In genomic region chr14:88750945-88751344, GRCh38 we compare ENCODE assay signal across 22 cellular contexts.
"Had no signal": no experiment of that assay in that cellular context is flagged by ENCODE, and none has a peak within 500 bp of the region (broad histone marks: within the 10 kb centered on the region; RNA-seq: fewer than 3 reads in every experiment).

No MANE protein-coding gene starts in this region.

- H3K27ac Mint-ChIP-seq: stimulated activated naive B cell treated with anti-CD40 and anti-IgM and Interleukin-4, amounts not matched to agents 10 μg/mL and 1 μg/mL and 100 μg/mL, for 72 hours; stimulated activated naive CD8-positive, alpha-beta T cell treated with anti-CD3 and anti-CD28 coated beads, Interleukin-15, amount 100 ng/mL, for 72 hours had no signal

- H3K27ac ChIP-seq: dorsolateral prefrontal cortex, esophagus squamous epithelium, gastroesophageal sphincter, left ventricle myocardium inferior, right atrium auricular region, sigmoid colon, skin epidermis, testis, tibial nerve had no signal

- ATAC-seq: gastroesophageal sphincter; left cardiac atrium; naive thymus-derived CD8-positive, alpha-beta T cell; stimulated activated naive B cell treated with anti-CD40 and anti-IgM and Interleukin-4, amounts not matched to agents 10 μg/mL and 1 μg/mL and 100 μg/mL, for 72 hours; stimulated activated naive CD8-positive, alpha-beta T cell treated with anti-CD3 and anti-CD28 coated beads, Interleukin-15, amount 100 ng/mL, for 72 hours had no signal

- FAIRE-seq: endometrium, kidney had no signal

- DNase-seq: cortex of kidney; dorsolateral prefrontal cortex; effector memory CD4-positive, alpha-beta T cell; esophagus squamous epithelium; foreskin fibroblast; glutamatergic neuron; kidney; left cardiac atrium; left ventricle myocardium inferior; naive thymus-derived CD8-positive, alpha-beta T cell; sigmoid colon; stimulated activated CD4-positive, alpha-beta T cell treated with anti-CD3 and anti-CD28 coated beads, Interleukin-2, amount 100 ng/mL, for 24 hours; stimulated activated CD4-positive, alpha-beta T cell treated with anti-CD3 and anti-CD28 coated beads, Interleukin-4, amount 100 ng/mL, for 4 hours; stimulated activated naive B cell treated with anti-CD40 and anti-IgM and Interleukin-4, amounts not matched to agents 10 μg/mL and 1 μg/mL and 100 μg/mL, for 72 hours; stimulated activated naive CD8-positive, alpha-beta T cell treated with anti-CD3 and anti-CD28 coated beads, Interleukin-15, amount 100 ng/mL, for 72 hours; testis had no signal

- H3K4me3 ChIP-seq: dorsolateral prefrontal cortex, esophagus squamous epithelium, gastroesophageal sphincter, left ventricle myocardium inferior, lung, right atrium auricular region, sigmoid colon, skin epidermis, testis, tibial nerve had no signal

- H3K27me3 Mint-ChIP-seq: naive thymus-derived CD8-positive, alpha-beta T cell; stimulated activated naive CD8-positive, alpha-beta T cell treated with anti-CD3 and anti-CD28 coated beads, Interleukin-15, amount 100 ng/mL, for 72 hours had no signal

- H3K4me1 ChIP-seq: left ventricle myocardium inferior, right atrium auricular region, testis, tibial nerve had no signal

- H3K4me1 Mint-ChIP-seq: stimulated activated naive B cell treated with anti-CD40 and anti-IgM and Interleukin-4, amounts not matched to agents 10 μg/mL and 1 μg/mL and 100 μg/mL, for 72 hours; stimulated activated naive CD8-positive, alpha-beta T cell treated with anti-CD3 and anti-CD28 coated beads, Interleukin-15, amount 100 ng/mL, for 72 hours had no signal

- H3K4me3 Mint-ChIP-seq: naive thymus-derived CD8-positive, alpha-beta T cell; stimulated activated naive B cell treated with anti-CD40 and anti-IgM and Interleukin-4, amounts not matched to agents 10 μg/mL and 1 μg/mL and 100 μg/mL, for 72 hours; stimulated activated naive CD8-positive, alpha-beta T cell treated with anti-CD3 and anti-CD28 coated beads, Interleukin-15, amount 100 ng/mL, for 72 hours had no signal

- H3K27me3 ChIP-seq: dorsolateral prefrontal cortex, esophagus squamous epithelium, gastroesophageal sphincter, right atrium auricular region, sigmoid colon, testis, tibial nerve had no signal

- H3K9me3 ChIP-seq: esophagus squamous epithelium, gastroesophageal sphincter, left ventricle myocardium inferior, right atrium auricular region, sigmoid colon, testis had no signal

- H3K36me3 ChIP-seq: esophagus squamous epithelium, gastroesophageal sphincter, left ventricle myocardium inferior, right atrium auricular region, sigmoid colon, tibial nerve had no signal

- H3K9me3 Mint-ChIP-seq: naive thymus-derived CD8-positive, alpha-beta T cell; stimulated activated naive CD8-positive, alpha-beta T cell treated with anti-CD3 and anti-CD28 coated beads, Interleukin-15, amount 100 ng/mL, for 72 hours had no signal
